Comparison of ENCODE assay signal across 18 cellular contexts in genomic region chr15:78037328-78037727, GRCh38. TPM values are rescaled to one million over a fixed set of nuclear protein-coding genes. Genes with fewer than 3 reads are reported as not detected.
DNase-seq lines count a peak whose midpoint lies in the region; ATAC-seq, FAIRE-seq and TF ChIP-seq lines count a peak whose summit lies in the region.
"Had no signal": no experiment of that assay in that cellular context is flagged by ENCODE, and none has a peak within 500 bp of the region (broad histone marks: within the 10 kb centered on the region; RNA-seq: fewer than 3 reads in every experiment).

No MANE protein-coding gene starts in this region.

- no peak for FAIRE-seq in H54 (lab: Jason Lieb, UNC)
- FAIRE-seq: GM18507 had no signal

- peak overlapping the region; percentile 63 for H3K4me3 Mint-ChIP-seq in natural killer cell treated with Interleukin-12 subunit alpha and Interleukin-12 subunit beta and Interleukin-15 and Interleukin-18, amount 100 ng/mL, for 72 hours
- no peak overlapping the region for H3K4me3 Mint-ChIP-seq in natural killer cell
- no peak overlapping the region for H3K4me3 Mint-ChIP-seq in activated CD8-positive, alpha-beta T cell treated with anti-CD3 and anti-CD28 coated beads for 36 hours

- no peak for TF ChIP-seq POLR2A in H54 (IDR thresholded peaks at IDR 0.05; ENCODE audit: low read depth, low read length)

- peaks cover 8% of the 10 kb centered on the region for H3K36me3 Mint-ChIP-seq in natural killer cell treated with Interleukin-12 subunit alpha and Interleukin-12 subunit beta and Interleukin-15 and Interleukin-18, amount 100 ng/mL, for 72 hours
- H3K36me3 Mint-ChIP-seq in natural killer cell: no peaks in the 10 kb centered on the region
- peaks cover 25% of the 10 kb centered on the region for H3K36me3 Mint-ChIP-seq in activated CD8-positive, alpha-beta T cell treated with anti-CD3 and anti-CD28 coated beads for 36 hours (ENCODE audit: low read depth)

- POLR2A ChIA-PET in activated CD8-positive, alpha-beta T cell treated with anti-CD3 and anti-CD28 coated beads for 36 hours (lab: Charles Lee): interaction anchor here (1.8 to 4.1 kb wide), 2 partner anchors 10 to 30 kb away, joined by 5 to 31 read pairs; no protein-coding TSS in a partner anchor

- no peak for TF ChIP-seq CTCF in natural killer cell (IDR thresholded peaks at IDR 0.05)
- TF ChIP-seq CTCF in activated CD8-positive, alpha-beta T cell treated with anti-CD3 and anti-CD28 coated beads for 36 hours (IDR thresholded peaks at IDR 0.05): no peak

- intact Hi-C loops in natural killer cell (cut with micrococcal nuclease): no loop called here
- intact Hi-C loops in activated CD8-positive, alpha-beta T cell treated with anti-CD3 and anti-CD28 coated beads for 36 hours (cut with micrococcal nuclease): no loop called here

- no peak for DNase-seq in natural killer cell treated with Interleukin-12 subunit alpha and Interleukin-12 subunit beta and Interleukin-15 and Interleukin-18, amount 100 ng/mL, for 72 hours (ENCODE audit: low spot score)
- DNase-seq in natural killer cell (no peak), mesenteric fat pad (ENCODE audit: low spot score) (peak; percentile 35), DMS153 treated with DMSO at 0.1 percent for 48 hours (lab: John Stamatoyannopoulos, UW; ENCODE audit: unreplicated experiment) (no peak), H54 (ENCODE audit: insufficient read length, low spot score) (no peak), NCI-H1930 (lab: John Stamatoyannopoulos, UW) (no peak)
- no peak for DNase-seq in activated CD8-positive, alpha-beta T cell treated with anti-CD3 and anti-CD28 coated beads for 36 hours
- DNase-seq: activated CD4-positive, CD25-positive, alpha-beta regulatory T cell; activated T-cell treated with anti-CD3 and anti-CD28 coated beads for 4 hours; AML-193; gastrocnemius medialis; naive B cell; NCI-H1105; substantia nigra had no signal

- peak overlapping the region; percentile 66 to 75 for H3K27ac Mint-ChIP-seq in natural killer cell treated with Interleukin-12 subunit alpha and Interleukin-12 subunit beta and Interleukin-15 and Interleukin-18, amount 100 ng/mL, for 72 hours
- H3K27ac Mint-ChIP-seq in natural killer cell: peak overlapping the region in 1 of 2 donors; percentile 96
- H3K27ac Mint-ChIP-seq in activated CD8-positive, alpha-beta T cell treated with anti-CD3 and anti-CD28 coated beads for 36 hours: peak overlapping the region; percentile 9

- CTCF ChIA-PET in activated CD8-positive, alpha-beta T cell treated with anti-CD3 and anti-CD28 coated beads for 36 hours (lab: Charles Lee): interaction anchor here (2.3 to 4.1 kb wide), 2 partner anchors 18 to 33 kb away, joined by 6 to 44 read pairs; no protein-coding TSS in a partner anchor

- ATAC-seq in natural killer cell treated with Interleukin-12 subunit alpha and Interleukin-12 subunit beta and Interleukin-15 and Interleukin-18, amount 100 ng/mL, for 72 hours: no peak
- no peak for ATAC-seq in natural killer cell
- ATAC-seq in activated CD8-positive, alpha-beta T cell treated with anti-CD3 and anti-CD28 coated beads for 36 hours: no peak
- ATAC-seq: gastrocnemius medialis had no signal

- no peaks in the 10 kb centered on the region for H3K27me3 Mint-ChIP-seq in natural killer cell treated with Interleukin-12 subunit alpha and Interleukin-12 subunit beta and Interleukin-15 and Interleukin-18, amount 100 ng/mL, for 72 hours
- no peaks in the 10 kb centered on the region for H3K27me3 Mint-ChIP-seq in natural killer cell (ENCODE audit: low read depth in 2 of 2)
- H3K27me3 Mint-ChIP-seq in activated CD8-positive, alpha-beta T cell treated with anti-CD3 and anti-CD28 coated beads for 36 hours: no peaks in the 10 kb centered on the region
- H3K27me3 Mint-ChIP-seq: naive B cell had no signal

- H3K4me1 Mint-ChIP-seq in natural killer cell treated with Interleukin-12 subunit alpha and Interleukin-12 subunit beta and Interleukin-15 and Interleukin-18, amount 100 ng/mL, for 72 hours (ENCODE audit: low read depth in 2 of 2): peaks cover 56 to 88% of the 10 kb centered on the region in 2 donors
- peaks cover 63 to 79% of the 10 kb centered on the region in 2 donors for H3K4me1 Mint-ChIP-seq in natural killer cell
- peaks cover 92% of the 10 kb centered on the region for H3K4me1 Mint-ChIP-seq in activated CD8-positive, alpha-beta T cell treated with anti-CD3 and anti-CD28 coated beads for 36 hours (ENCODE audit: low read depth)

- H3K9me3 Mint-ChIP-seq in natural killer cell treated with Interleukin-12 subunit alpha and Interleukin-12 subunit beta and Interleukin-15 and Interleukin-18, amount 100 ng/mL, for 72 hours: no peaks in the 10 kb centered on the region
- H3K9me3 Mint-ChIP-seq in natural killer cell: no peaks in the 10 kb centered on the region
- no peaks in the 10 kb centered on the region for H3K9me3 Mint-ChIP-seq in activated CD8-positive, alpha-beta T cell treated with anti-CD3 and anti-CD28 coated beads for 36 hours
- H3K9me3 Mint-ChIP-seq: naive B cell had no signal

RNA-seq across cellular contexts. Expression of gene TBC1D2B, which starts 40.2 kb away (rescaled TPM):
- 10 to 100 TPM; 54.1 to 97.0 TPM for total RNA-seq in natural killer cell treated with Interleukin-12 subunit alpha and Interleukin-12 subunit beta and Interleukin-15 and Interleukin-18, amount 100 ng/mL, for 72 hours
- total RNA-seq in natural killer cell: 10 to 100 TPM; 54.0 to 83.5 (median 56.7) TPM
- 10 to 100 TPM; 62.9 to 65.7 TPM for total RNA-seq in activated CD8-positive, alpha-beta T cell treated with anti-CD3 and anti-CD28 coated beads for 36 hours
- 82.0 TPM for total RNA-seq in mesenteric fat pad

RNA-seq across cellular contexts. Expression of gene SH2D7, which starts 55.0 kb away (rescaled TPM):
- not detected for total RNA-seq in natural killer cell treated with Interleukin-12 subunit alpha and Interleukin-12 subunit beta and Interleukin-15 and Interleukin-18, amount 100 ng/mL, for 72 hours
- total RNA-seq in natural killer cell: not detected
- total RNA-seq in activated CD8-positive, alpha-beta T cell treated with anti-CD3 and anti-CD28 coated beads for 36 hours: not detected
- not detected for total RNA-seq in mesenteric fat pad
- total RNA-seq: ascending aorta, gastrocnemius medialis, H4, lower leg skin had no signal
